1 cellular context compared by ENCODE assay signal in genomic region chrX:24024819-24025740, GRCh38.
TF ChIP-seq lines count a peak whose summit lies in the region.

No MANE protein-coding gene starts in this region.

TF ChIP-seq in HepG2, 621 proteins besides CTCF, POLR2A, EP300 and RAD21 (continued from another document and continues in another):
- TF ChIP-seq ZNF639 (CRISPR knock-in tag; conservative IDR thresholded peaks at IDR 0.05): peak; percentile 77; the same call in 1 of the 2 replicates
- TF ChIP-seq ZNF749 (CRISPR knock-in tag; IDR thresholded peaks at IDR 0.05; ENCODE audit: borderline replicate concordance): no peak
- no peak for TF ChIP-seq ZFP37 (CRISPR knock-in tag; IDR thresholded peaks at IDR 0.05; ENCODE audit: borderline replicate concordance)
- no peak for TF ChIP-seq SOX13 (IDR thresholded peaks at IDR 0.05)
- TF ChIP-seq SOX13 (CRISPR knock-in tag; conservative IDR thresholded peaks at IDR 0.05 in 1 of 2, IDR thresholded peaks at IDR 0.05 in 1 of 2): peak in 1 of 2 experiments; percentile 17; a peak in 1 of 4 replicates
- no peak for TF ChIP-seq ZNF256 (CRISPR knock-in tag; conservative IDR thresholded peaks at IDR 0.05)
- TF ChIP-seq POLR2AphosphoS5 (IDR thresholded peaks at IDR 0.05; ENCODE audit: low read depth, low read length): peak; percentile 88
- TF ChIP-seq ZNF572 (CRISPR knock-in tag; IDR thresholded peaks at IDR 0.05): no peak
- TF ChIP-seq TCF7L2 (IDR thresholded peaks at IDR 0.05; ENCODE audit: low read depth, low read length): no peak
- no peak; the same call in 1 of the 2 replicates for TF ChIP-seq PHF8 (CRISPR knock-in tag; IDR thresholded peaks at IDR 0.05)
- no peak for TF ChIP-seq ZNF205 (CRISPR knock-in tag; IDR thresholded peaks at IDR 0.05)
- no peak for TF ChIP-seq TBL1XR1 (IDR thresholded peaks at IDR 0.05; ENCODE audit: borderline replicate concordance, low read length, partially characterized antibody)
- TF ChIP-seq HDAC1 (CRISPR knock-in tag; IDR thresholded peaks at IDR 0.05): peak; percentile 44; the same call in 1 of the 2 replicates
- no peak for TF ChIP-seq BRCA1 (CRISPR knock-in tag; IDR thresholded peaks at IDR 0.05)
- TF ChIP-seq POLR2AphosphoS2 (IDR thresholded peaks at IDR 0.05; ENCODE audit: low read depth, low read length): no peak
- peak; percentile 78; the same call in 1 of the 2 replicates for TF ChIP-seq MAZ (IDR thresholded peaks at IDR 0.05; ENCODE audit: borderline replicate concordance, low read depth, low read length)
- 0 out of 2 replicates have a peak, but pooled peaks have one; percentile 33 for TF ChIP-seq MAZ (CRISPR knock-in tag; IDR thresholded peaks at IDR 0.05; ENCODE audit: low read depth)
- no peak for TF ChIP-seq FOXC1 (CRISPR knock-in tag; IDR thresholded peaks at IDR 0.05; ENCODE audit: borderline replicate concordance)
- TF ChIP-seq ZNF160 (CRISPR knock-in tag; IDR thresholded peaks at IDR 0.05): 0 out of 2 replicates have a peak, but pooled peaks have one; percentile 56
- no peak for TF ChIP-seq ZNF556 (CRISPR knock-in tag; IDR thresholded peaks at IDR 0.05; ENCODE audit: borderline replicate concordance)
- TF ChIP-seq BORCS8-MEF2B (CRISPR knock-in tag; IDR thresholded peaks at IDR 0.05): 0 out of 2 replicates have a peak, but pooled peaks have one; percentile 37
- no peak for TF ChIP-seq CEBPG (CRISPR knock-in tag; IDR thresholded peaks at IDR 0.05)
- TF ChIP-seq ZC3H13 (CRISPR knock-in tag; IDR thresholded peaks at IDR 0.05): no peak
- TF ChIP-seq GLI4 (CRISPR knock-in tag; IDR thresholded peaks at IDR 0.05; ENCODE audit: borderline replicate concordance): no peak
- TF ChIP-seq PAXIP1 (CRISPR knock-in tag; conservative IDR thresholded peaks at IDR 0.05): no peak
- no peak for TF ChIP-seq ATM (IDR thresholded peaks at IDR 0.05; ENCODE audit: borderline replicate concordance)
- no peak for TF ChIP-seq ZNF562 (CRISPR knock-in tag; IDR thresholded peaks at IDR 0.05; ENCODE audit: borderline replicate concordance)
- 0 out of 2 replicates have a peak, but pooled peaks have one; percentile 24 for TF ChIP-seq TGIF2 (CRISPR knock-in tag; IDR thresholded peaks at IDR 0.05)
- no peak for TF ChIP-seq CREM (IDR thresholded peaks at IDR 0.05)
- no peak for TF ChIP-seq CREM (CRISPR knock-in tag; IDR thresholded peaks at IDR 0.05)
- TF ChIP-seq HIVEP1 (CRISPR knock-in tag; IDR thresholded peaks at IDR 0.05): no peak
- peak; percentile 51; the same call in 1 of the 2 replicates for TF ChIP-seq ZNF121 (CRISPR knock-in tag; IDR thresholded peaks at IDR 0.05)
- TF ChIP-seq ZNF275 (CRISPR knock-in tag; IDR thresholded peaks at IDR 0.05; ENCODE audit: borderline replicate concordance): peak; percentile 54; the same call in 1 of the 2 replicates
- peak; percentile 49; the same call in 1 of the 2 replicates for TF ChIP-seq THAP11 (CRISPR knock-in tag; IDR thresholded peaks at IDR 0.05)
- TF ChIP-seq SNAPC4 (CRISPR knock-in tag; IDR thresholded peaks at IDR 0.05): no peak
- TF ChIP-seq HMGA1 (CRISPR knock-in tag; conservative IDR thresholded peaks at IDR 0.05): no peak
- TF ChIP-seq HNRNPK (IDR thresholded peaks at IDR 0.05; ENCODE audit: low read depth, low read length, poor library complexity, severe bottlenecking): no peak
- TF ChIP-seq HMG20A (CRISPR knock-in tag; IDR thresholded peaks at IDR 0.05; ENCODE audit: borderline replicate concordance): no peak
- no peak for TF ChIP-seq SOX5 (CRISPR knock-in tag; IDR thresholded peaks at IDR 0.05; ENCODE audit: borderline replicate concordance)
- peak; percentile 26; the same call in 1 of the 2 replicates for TF ChIP-seq MED1 (CRISPR knock-in tag; IDR thresholded peaks at IDR 0.05)
- TF ChIP-seq PRDM15 (CRISPR knock-in tag; IDR thresholded peaks at IDR 0.05): no peak
- TF ChIP-seq ZNF251 (CRISPR knock-in tag; IDR thresholded peaks at IDR 0.05): no peak
- no peak for TF ChIP-seq IKZF4 (CRISPR knock-in tag; IDR thresholded peaks at IDR 0.05; ENCODE audit: borderline replicate concordance, low read depth, not compliant biosample characterization)
- TF ChIP-seq NFIB (CRISPR knock-in tag; IDR thresholded peaks at IDR 0.05; ENCODE audit: borderline replicate concordance): no peak
- no peak for TF ChIP-seq MZF1 (CRISPR knock-in tag; IDR thresholded peaks at IDR 0.05; ENCODE audit: borderline replicate concordance)
- TF ChIP-seq ZNF605 (CRISPR knock-in tag; IDR thresholded peaks at IDR 0.05): no peak
- peak; percentile 40 for TF ChIP-seq MAX (IDR thresholded peaks at IDR 0.05)
- peak; percentile 39; the same call in 1 of the 2 replicates for TF ChIP-seq SALL2 (CRISPR knock-in tag; IDR thresholded peaks at IDR 0.05)
- TF ChIP-seq LBX2 (CRISPR knock-in tag; IDR thresholded peaks at IDR 0.05; ENCODE audit: borderline replicate concordance): no peak
- TF ChIP-seq YEATS2 (CRISPR knock-in tag; IDR thresholded peaks at IDR 0.05; ENCODE audit: borderline replicate concordance): 0 out of 2 replicates have a peak, but pooled peaks have one; percentile 41
- TF ChIP-seq ZNF501 (CRISPR knock-in tag; IDR thresholded peaks at IDR 0.05): 0 out of 2 replicates have a peak, but pooled peaks have one; percentile 23
- no peak for TF ChIP-seq TBP (CRISPR knock-in tag; IDR thresholded peaks at IDR 0.05)
